8 cellular contexts compared by ENCODE assay signal in genomic region chr11:131579932-131580387, GRCh38.
DNase-seq lines count a peak whose midpoint lies in the region; ATAC-seq, FAIRE-seq and TF ChIP-seq lines count a peak whose summit lies in the region.

No MANE protein-coding gene starts in this region.

- TF ChIP-seq CTCF in A549 (IDR thresholded peaks at IDR 0.05) (no peak), GM12872 (IDR thresholded peaks at IDR 0.05; ENCODE audit: insufficient read depth, low read depth, low read length) (peak; percentile 67), kidney epithelial cell (IDR thresholded peaks at IDR 0.05; ENCODE audit: insufficient read depth, low read length, poor library complexity, severe bottlenecking) (peak; percentile 58)

- H3K4me1 ChIP-seq in A549, result no peaks in the 10 kb centered on the region

- POLR2A ChIA-PET in A549 (lab: Yijun Ruan, JAX), result no interaction called here

- DNase-seq in A549 (ENCODE audit: low read depth in 1 of 2, low spot score in 1 of 2) (peak; percentile 4 to 12), SW480 (ENCODE audit: low spot score) (peak; percentile 79), kidney epithelial cell (ENCODE audit: low read depth) (no peak)
- no peak for DNase-seq in stimulated activated naive CD4-positive, alpha-beta T cell treated with Interleukin-2 at 50 U/mL for 16 hours (lab: John Stamatoyannopoulos, UW)

- no peaks in the 10 kb centered on the region for H3K9me3 ChIP-seq in A549

- no peak for TF ChIP-seq RAD21 in A549 (conservative IDR thresholded peaks at IDR 0.05 in 1 of 2, IDR thresholded peaks at IDR 0.05 in 1 of 2)

- H3K4me2 ChIP-seq in A549, result no peak overlapping the region

- no peak for TF ChIP-seq POLR2A in A549 (IDR thresholded peaks at IDR 0.05; ENCODE audit: low read length)

- H3K36me3 ChIP-seq in kidney epithelial cell (ENCODE audit: control insufficient read depth, insufficient read depth, low read length), result no peaks in the 10 kb centered on the region

- no peak overlapping the region for H3K4me3 ChIP-seq in A549
- no peak overlapping the region for H3K4me3 ChIP-seq in kidney epithelial cell (ENCODE audit: low read depth, low read length)

- WGBS in A549 (ENCODE audit: missing lambda C conversion rate), result 31% methylated on average over 7 of the region's 7 CpGs

- no peak overlapping the region for H3K27ac ChIP-seq in A549

- H3K27me3 ChIP-seq in kidney epithelial cell (ENCODE audit: control insufficient read depth, insufficient read depth, low read length), result no peaks in the 10 kb centered on the region

- CTCF ChIA-PET in A549 (lab: Yijun Ruan, JAX), result interaction anchor here (0.8 to 1.1 kb wide), 2 partner anchors 8 to 20 kb away, joined by 3 to 4 read pairs; no protein-coding TSS in a partner anchor

- TF ChIP-seq EP300 in A549 (IDR thresholded peaks at IDR 0.05), result no peak

- FAIRE-seq in A549 (lab: Jason Lieb, UNC), result no peak

- peak; percentile 66 to 82; a peak in 4 of 6 replicates for ATAC-seq in A549
- ATAC-seq in HG03342 (IDR thresholded peaks at IDR 0.05; ENCODE audit: unreplicated experiment), result peak; percentile 80
- no peak for ATAC-seq in GM19455 (IDR thresholded peaks at IDR 0.05; ENCODE audit: unreplicated experiment)
- ATAC-seq in GM21786 (IDR thresholded peaks at IDR 0.05; ENCODE audit: unreplicated experiment), result no peak

TF ChIP-seq in A549, 52 proteins besides CTCF, POLR2A, EP300 and RAD21:
- TF ChIP-seq RCOR1 (IDR thresholded peaks at IDR 0.05; ENCODE audit: low read depth, low read length) (no peak), CEBPB (IDR thresholded peaks at IDR 0.05) (no peak), TFCP2L1 (CRISPR knock-in tag; IDR thresholded peaks at IDR 0.05) (no peak), JUN (IDR thresholded peaks at IDR 0.05) (no peak), HOXA7 (CRISPR knock-in tag; IDR thresholded peaks at IDR 0.05) (no peak), NR3C1 (IDR thresholded peaks at IDR 0.05) (no peak)
- TF ChIP-seq, protein P1, sequence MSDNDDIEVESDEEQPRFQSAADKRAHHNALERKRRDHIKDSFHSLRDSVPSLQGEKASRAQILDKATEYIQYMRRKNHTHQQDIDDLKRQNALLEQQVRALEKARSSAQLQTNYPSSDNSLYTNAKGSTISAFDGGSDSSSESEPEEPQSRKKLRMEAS (IDR thresholded peaks at IDR 0.05), result no peak

Comparison
In these comparisons a context has a peak if more than half of its experiments do, and no peak if none do; other contexts are left out.
1. ATAC-seq: peak in A549 (2 of 2) and HG03342 (single experiment); none in GM19455 (single experiment) and GM21786 (single experiment).
2. DNase-seq: peak in A549 (2 of 2) and SW480 (single experiment); none in kidney epithelial cell (single experiment) and stimulated activated naive CD4-positive, alpha-beta T cell treated with Interleukin-2 at 50 U/mL for 16 hours (single experiment).